ENCODE assay signal across 20 cellular contexts in the genomic region with DNA sequence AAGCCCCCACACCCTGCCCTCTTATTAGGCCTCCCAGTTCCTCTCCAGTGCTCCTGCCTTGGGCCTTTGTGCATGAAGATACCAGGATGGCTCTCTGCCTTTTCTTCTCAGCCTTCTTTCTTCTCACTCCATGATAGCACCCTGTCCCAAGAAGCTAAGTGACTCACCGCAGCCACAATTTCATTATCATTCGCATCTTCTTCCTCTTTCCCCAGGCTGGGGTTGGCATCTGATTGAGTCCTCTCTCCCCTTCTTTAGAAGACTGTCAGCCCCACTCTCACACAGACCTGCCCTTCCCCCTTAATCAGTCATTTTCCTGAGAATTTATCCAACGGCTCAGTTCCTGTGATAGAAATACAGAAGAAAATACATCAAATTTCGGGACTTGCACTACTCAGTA.
"Had no signal": no experiment of that assay in that cellular context is flagged by ENCODE, and none has a peak within 500 bp of the region (broad histone marks: within the 10 kb centered on the region; RNA-seq: fewer than 3 reads in every experiment).

No MANE protein-coding gene starts in this region.

- H3K9me3 ChIP-seq: esophagus muscularis mucosa, thoracic aorta had no signal

- H3K4me1 Mint-ChIP-seq: activated B cell treated with CpG ODN at 0.5 μM for 24 hours; activated naive CD8-positive, alpha-beta T cell treated with anti-CD3 and anti-CD28 coated beads, Interleukin-2, amount 10 ng/mL, durations not matched to agents 7 days and 5 days; brain; mesothelial cell of epicardium had no signal

- H3K27ac ChIP-seq: coronary artery, esophagus muscularis mucosa, stomach, thoracic aorta had no signal

- H3K27me3 ChIP-seq: esophagus muscularis mucosa, stomach had no signal

- H3K4me3 Mint-ChIP-seq: activated B cell treated with CpG ODN at 0.5 μM for 24 hours; activated naive CD8-positive, alpha-beta T cell treated with anti-CD3 and anti-CD28 coated beads, Interleukin-2, amount 10 ng/mL, durations not matched to agents 7 days and 5 days; activated T-helper 1 cell treated with anti-CD3 and anti-CD28 coated beads, Interleukin-12 subunit alpha, Interleukin-12 subunit beta, Interleukin-2, Interleukin-4 antibody, amounts not matched to agents 30 ng/mL and 10 ng/mL and 1 ng/mL, durations not matched to agents 14 hours and 24 hours and 36 hours; brain; mesothelial cell of epicardium had no signal

- H3K27me3 Mint-ChIP-seq: activated B cell treated with CpG ODN at 0.5 μM for 24 hours; activated naive CD8-positive, alpha-beta T cell treated with anti-CD3 and anti-CD28 coated beads, Interleukin-2, amount 10 ng/mL, durations not matched to agents 7 days and 5 days; brain had no signal

- H3K9me3 Mint-ChIP-seq: activated naive CD8-positive, alpha-beta T cell treated with anti-CD3 and anti-CD28 coated beads, Interleukin-2, amount 10 ng/mL, durations not matched to agents 7 days and 5 days had no signal

- H3K36me3 ChIP-seq: esophagus muscularis mucosa, stomach had no signal

- H3K36me3 Mint-ChIP-seq: activated naive CD8-positive, alpha-beta T cell treated with anti-CD3 and anti-CD28 coated beads, Interleukin-2, amount 10 ng/mL, durations not matched to agents 7 days and 5 days had no signal

- H3K27ac Mint-ChIP-seq: activated B cell treated with CpG ODN at 0.5 μM for 24 hours; activated naive CD8-positive, alpha-beta T cell treated with anti-CD3 and anti-CD28 coated beads, Interleukin-2, amount 10 ng/mL, durations not matched to agents 7 days and 5 days; activated T-helper 1 cell treated with anti-CD3 and anti-CD28 coated beads, Interleukin-12 subunit alpha, Interleukin-12 subunit beta, Interleukin-2, Interleukin-4 antibody, amounts not matched to agents 30 ng/mL and 10 ng/mL and 1 ng/mL, durations not matched to agents 14 hours and 24 hours and 36 hours; brain; mesothelial cell of epicardium had no signal

- H3K4me3 ChIP-seq: coronary artery, esophagus muscularis mucosa, stomach, thoracic aorta had no signal

- DNase-seq: activated B cell treated with CpG ODN at 0.5 μM for 24 hours; activated CD4-positive, alpha-beta T cell treated with anti-CD3 and anti-CD28 coated beads, Interleukin-2, amount 50 U/mL, for 1 hour; activated naive CD4-positive, alpha-beta T cell; activated naive CD8-positive, alpha-beta T cell treated with anti-CD3 and anti-CD28 coated beads, Interleukin-2, amount 10 ng/mL, durations not matched to agents 7 days and 5 days; central memory CD4-positive, alpha-beta T cell; effector CD4-positive, alpha-beta T cell; hypothalamus; posterior cingulate gyrus; retina; stimulated activated CD4-positive, alpha-beta T cell treated with anti-CD3 and anti-CD28 coated beads, Interleukin-12 subunit alpha, Interleukin-12 subunit beta, amount 100 ng/mL, for 4 hours; stimulated activated CD4-positive, alpha-beta T cell treated with anti-CD3 and anti-CD28 coated beads, Interleukin-2, amount 100 ng/mL, for 24 hours; stomach; T-helper 1 cell; T1000 had no signal

- H3K4me1 ChIP-seq: stomach had no signal
